10 cellular contexts compared by ENCODE assay signal in the genomic region with DNA sequence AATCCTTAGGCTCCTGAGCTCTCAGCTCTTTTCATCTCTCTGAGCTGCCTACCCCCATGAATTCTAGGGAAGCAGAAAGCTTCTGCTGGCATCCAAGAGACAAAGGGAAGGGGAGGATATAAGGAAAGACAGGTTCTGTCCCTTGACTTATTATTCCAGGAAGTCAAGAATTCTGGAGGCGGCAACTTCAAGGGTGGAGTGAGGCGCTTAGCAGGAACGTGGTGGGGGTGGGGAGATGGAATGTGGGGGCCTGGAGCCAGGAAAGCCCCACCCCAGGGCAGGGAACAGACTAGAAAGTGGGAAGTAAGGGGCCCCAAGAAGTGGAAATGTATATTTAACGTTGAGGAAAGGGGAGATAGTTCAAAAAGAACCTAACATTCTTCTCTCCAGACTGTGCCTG. TPM values are rescaled to one million over a fixed set of nuclear protein-coding genes. Genes with fewer than 3 reads are reported as not detected.
DNase-seq lines count a peak whose midpoint lies in the region; ATAC-seq, FAIRE-seq and TF ChIP-seq lines count a peak whose summit lies in the region.
"Had no signal": no experiment of that assay in that cellular context is flagged by ENCODE, and none has a peak within 500 bp of the region (broad histone marks: within the 10 kb centered on the region; RNA-seq: fewer than 3 reads in every experiment).

No MANE protein-coding gene starts in this region.

- H3K9me3 Mint-ChIP-seq in naive thymus-derived CD8-positive, alpha-beta T cell, result no peaks in the 10 kb centered on the region

- in situ Hi-C loops in ACHN (cut with HindIII; ENCODE audit: low pct_ligation_motif_present, low pct_unique_long_range_greater_than_20kb, low sequenced_read_pairs), result no loop called here

- no peaks in the 10 kb centered on the region for H3K27me3 Mint-ChIP-seq in naive thymus-derived CD8-positive, alpha-beta T cell

- H3K36me3 Mint-ChIP-seq in naive thymus-derived CD8-positive, alpha-beta T cell, result peaks cover 4 to 41% (median 18%) of the 10 kb centered on the region in 3 donors

- ATAC-seq in naive thymus-derived CD8-positive, alpha-beta T cell, result no peak
- ATAC-seq in GM19328 (IDR thresholded peaks at IDR 0.05; ENCODE audit: unreplicated experiment), result no peak
- no peak for ATAC-seq in GM21786 (IDR thresholded peaks at IDR 0.05; ENCODE audit: unreplicated experiment)
- ATAC-seq in GM21723 (IDR thresholded peaks at IDR 0.05; ENCODE audit: unreplicated experiment), result no peak

- no peak for FAIRE-seq in bronchial epithelial cell (lab: Jason Lieb, UNC)

- peaks cover 17 to 40% (median 26%) of the 10 kb centered on the region in 4 donors for H3K4me1 Mint-ChIP-seq in naive thymus-derived CD8-positive, alpha-beta T cell

- DNase-seq in ACHN, result peak; percentile 24
- peak; percentile 66 for DNase-seq in HT-29 (ENCODE audit: low spot score)
- peak; percentile 31 for DNase-seq in bronchial epithelial cell (ENCODE audit: low read depth)
- DNase-seq in naive thymus-derived CD8-positive, alpha-beta T cell, result no peak
- DNase-seq in GOT3 (lab: John Stamatoyannopoulos, UW), result no peak
- DNase-seq: NCI-H187; stimulated activated CD4-positive, alpha-beta T cell treated with anti-CD3 and anti-CD28 coated beads, Interleukin-15, amount 100 ng/mL, for 24 hours had no signal

- TF ChIP-seq CTCF in bronchial epithelial cell (IDR thresholded peaks at IDR 0.05; ENCODE audit: insufficient read depth, low read length, severe bottlenecking), result no peak

- H3K27ac Mint-ChIP-seq in naive thymus-derived CD8-positive, alpha-beta T cell, result peak overlapping the region in 2 of 10 donors; percentile 43 to 95

- no peaks in the 10 kb centered on the region for H3K27me3 ChIP-seq in bronchial epithelial cell (ENCODE audit: control insufficient read depth, insufficient read depth, low read length)

- H3K4me3 ChIP-seq in bronchial epithelial cell (ENCODE audit: low read depth, low read length), result no peak overlapping the region

- POLR2A ChIA-PET in naive thymus-derived CD8-positive, alpha-beta T cell (lab: Charles Lee), result no interaction called here

- peak overlapping the region; percentile 61 to 99 (median 94) for H3K4me3 Mint-ChIP-seq in naive thymus-derived CD8-positive, alpha-beta T cell

- peaks cover 11% of the 10 kb centered on the region for H3K36me3 ChIP-seq in bronchial epithelial cell (ENCODE audit: control insufficient read depth, insufficient read depth, low read length)

RNA-seq across cellular contexts. Expression of a gene that starts 1.4 kb away (rescaled TPM):
- total RNA-seq in HT-29 (2014; rRNA removed; shearing (Covaris generic)), result 39.9 and 64.4 TPM in 2 replicates
- total RNA-seq in bronchial epithelial cell, result 35.3 and 45.6 TPM in 2 replicates
- total RNA-seq in naive thymus-derived CD8-positive, alpha-beta T cell, result 100 to 1,000 TPM; 152 to 168 TPM
- polyA plus RNA-seq in naive thymus-derived CD8-positive, alpha-beta T cell, result 10 to 100 TPM; 52.3 to 55.5 (median 55.4) TPM

RNA-seq across cellular contexts. Expression of a gene that starts 26.0 kb away (rescaled TPM):
- total RNA-seq in HT-29 (2014; rRNA removed; shearing (Covaris generic)), result not detected in 2 replicates
- not detected in 2 replicates for total RNA-seq in bronchial epithelial cell
- not detected for total RNA-seq in naive thymus-derived CD8-positive, alpha-beta T cell
- not detected for polyA plus RNA-seq in naive thymus-derived CD8-positive, alpha-beta T cell

RNA-seq across cellular contexts. Expression of a gene that starts 49.9 kb away (rescaled TPM):
- total RNA-seq in HT-29 (2014; rRNA removed; shearing (Covaris generic)), result 379 and 381 TPM in 2 replicates
- total RNA-seq in bronchial epithelial cell, result 91.7 and 121 TPM in 2 replicates
- 100 to 1,000 TPM; 235 to 250 TPM for total RNA-seq in naive thymus-derived CD8-positive, alpha-beta T cell
- polyA plus RNA-seq in naive thymus-derived CD8-positive, alpha-beta T cell, result 100 to 1,000 TPM; 519 to 658 (median 605) TPM

Comparison
In these comparisons a context has a peak if more than half of its experiments do, and no peak if none do; other contexts are left out.
1. DNase-seq: peak in ACHN (single experiment), HT-29 (single experiment) and bronchial epithelial cell (single experiment); none in naive thymus-derived CD8-positive, alpha-beta T cell (0 of 10) and GOT3 (single experiment).